Comparison of ENCODE assay signal across 24 cellular contexts in genomic region chr3:76432396-76432795, GRCh38.
"Had no signal": no experiment of that assay in that cellular context is flagged by ENCODE, and none has a peak within 500 bp of the region (broad histone marks: within the 10 kb centered on the region; RNA-seq: fewer than 3 reads in every experiment).

No MANE protein-coding gene starts in this region.

- ATAC-seq: effector memory CD8-positive, alpha-beta T cell; gastrocnemius medialis; left lobe of liver; mucosa of descending colon; natural killer cell treated with Interleukin-12 subunit alpha and Interleukin-12 subunit beta and Interleukin-15 and Interleukin-18, amount 100 ng/mL, for 72 hours; psoas muscle; right cardiac atrium; stimulated activated memory B cell treated with anti-CD40 and anti-IgM and Interleukin-4, amounts not matched to agents 10 μg/mL and 1 μg/mL and 100 μg/mL, for 72 hours; stimulated activated naive CD8-positive, alpha-beta T cell treated with anti-CD3 and anti-CD28 coated beads, Interleukin-15, Interleukin-2, amounts not matched to agents 100 U/mL and 50 U/mL, for 24 hours had no signal

- H3K36me3 ChIP-seq: esophagus squamous epithelium, gastrocnemius medialis, ovary, sigmoid colon, spleen, tibial artery had no signal

- H3K4me1 ChIP-seq: esophagus squamous epithelium, gastrocnemius medialis, psoas muscle, testis, tibial artery had no signal

- H3K27me3 ChIP-seq: esophagus squamous epithelium, gastrocnemius medialis, ovary, sigmoid colon, spleen, testis, tibial artery had no signal

- H3K27ac ChIP-seq: esophagus squamous epithelium, gastrocnemius medialis, ovary, psoas muscle, sigmoid colon, spleen, testis, tibial artery had no signal

- H3K9me3 ChIP-seq: esophagus squamous epithelium, gastrocnemius medialis, mucosa of descending colon, ovary, psoas muscle, sigmoid colon, testis, tibial artery had no signal

- H3K4me3 ChIP-seq: esophagus squamous epithelium, gastrocnemius medialis, lung, mucosa of descending colon, ovary, psoas muscle, sigmoid colon, spleen, testis, tibial artery had no signal

- DNase-seq: cortex of kidney; effector memory CD8-positive, alpha-beta T cell; erythroblast; esophagus squamous epithelium; gastrocnemius medialis; head of caudate nucleus; mucosa of descending colon; naive B cell; nucleus accumbens; ovary; posterior cingulate gyrus; psoas muscle; right cardiac atrium; sigmoid colon; spleen; stimulated activated CD4-positive, alpha-beta T cell treated with anti-CD3 and anti-CD28 coated beads, Interleukin-4, amount 100 ng/mL, for 4 hours; stimulated activated naive CD8-positive, alpha-beta T cell treated with anti-CD3 and anti-CD28 coated beads, Interleukin-15, Interleukin-2, amounts not matched to agents 100 U/mL and 50 U/mL, for 24 hours; substantia nigra; testis; tibial artery had no signal
